8 cellular contexts compared by ENCODE assay signal in genomic region chr2:171598713-171599319, GRCh38.
DNase-seq lines count a peak whose midpoint lies in the region; ATAC-seq, FAIRE-seq and TF ChIP-seq lines count a peak whose summit lies in the region.

No MANE protein-coding gene starts in this region.

- H3K9me3 ChIP-seq in A549 = no peaks in the 10 kb centered on the region
- no peaks in the 10 kb centered on the region for H3K9me3 ChIP-seq in SU-DHL-6 (ENCODE audit: insufficient read depth, low read length)
- H3K9me3 ChIP-seq in breast epithelium = no peaks in the 10 kb centered on the region

- no peaks in the 10 kb centered on the region for H3K79me2 ChIP-seq in SU-DHL-6 (ENCODE audit: insufficient read depth, low read length)

- TF ChIP-seq RAD21 in A549 (conservative IDR thresholded peaks at IDR 0.05 in 1 of 2, IDR thresholded peaks at IDR 0.05 in 1 of 2) = peak; percentile 65 to 76

- DNase-seq in A549 (ENCODE audit: low read depth in 1 of 2, low spot score in 1 of 2) = peak; percentile 74 to 78
- peak; percentile 57 for DNase-seq in NCI-H1105 (lab: John Stamatoyannopoulos, UW)
- DNase-seq in breast epithelium (ENCODE audit: low spot score in 2 of 2) = no peak
- peak; percentile 24 to 32 for DNase-seq in stimulated activated CD4-positive, alpha-beta T cell treated with anti-CD3 and anti-CD28 coated beads, Interleukin-2, amount 100 ng/mL, for 48 hours

- H3K4me3 ChIP-seq in A549 (no peak overlapping the region), SU-DHL-6 (ENCODE audit: insufficient read depth, low read length, poor library complexity, severe bottlenecking) (no peak overlapping the region), breast epithelium (no peak overlapping the region)

- TF ChIP-seq CTCF in A549 (IDR thresholded peaks at IDR 0.05) = peak; percentile 83
- TF ChIP-seq CTCF in GM12874 (IDR thresholded peaks at IDR 0.05; ENCODE audit: insufficient read depth, low read depth, low read length) = peak; percentile 69
- peak; percentile 84 for TF ChIP-seq CTCF in SU-DHL-6 (IDR thresholded peaks at IDR 0.05; ENCODE audit: insufficient read depth, low read length, poor library complexity, severe bottlenecking)
- TF ChIP-seq CTCF in breast epithelium (IDR thresholded peaks at IDR 0.05) = peak; percentile 56 to 71 (median 67)

- H3F3A ChIP-seq in SU-DHL-6 (ENCODE audit: insufficient read depth) = no peaks in the 10 kb centered on the region

- intact Hi-C loops in breast epithelium (cut with DNase I; ENCODE audit: low total_unique reads) = no loop called here

- POLR2A ChIA-PET in A549 (lab: Yijun Ruan, JAX) = no interaction called here

- H3K36me3 ChIP-seq in SU-DHL-6 (ENCODE audit: low read length) (no peaks in the 10 kb centered on the region), breast epithelium (no peaks in the 10 kb centered on the region)

- peak overlapping the region; percentile 59 for H2AFZ ChIP-seq in SU-DHL-6 (ENCODE audit: low read depth, low read length, severe bottlenecking)

- H3K9ac ChIP-seq in SU-DHL-6 (ENCODE audit: low read length) = no peak overlapping the region

- FAIRE-seq in A549 (lab: Jason Lieb, UNC) = no peak
- peak; percentile 70 for FAIRE-seq in islet of Langerhans (lab: Jason Lieb, UNC)

- ATAC-seq in A549 (peak; percentile 93 to 99), HG02610 (IDR thresholded peaks at IDR 0.05; ENCODE audit: unreplicated experiment) (peak; percentile 93)

- CTCF ChIA-PET in A549 (lab: Yijun Ruan, JAX) = interaction anchor here (0.6 to 2.2 kb wide), 17 partner anchors 10 to 1923 kb away, joined by 3 to 26 read pairs (median 5); partner anchors contain the start of gene DYNC1I2

- no peaks in the 10 kb centered on the region for H3K9me2 ChIP-seq in SU-DHL-6 (replicated peaks; ENCODE audit: insufficient read depth, low read length)

- H3K27me3 ChIP-seq in SU-DHL-6 (ENCODE audit: low read length) = no peaks in the 10 kb centered on the region
- no peaks in the 10 kb centered on the region for H3K27me3 ChIP-seq in breast epithelium

- H3K4me2 ChIP-seq in A549 (peak overlapping the region; percentile 50), SU-DHL-6 (ENCODE audit: low read depth, low read length, poor library complexity, severe bottlenecking) (no peak overlapping the region)

- no peak overlapping the region for H3K27ac ChIP-seq in A549
- no peak overlapping the region for H3K27ac ChIP-seq in SU-DHL-6 (ENCODE audit: low read depth, low read length)
- H3K27ac ChIP-seq in breast epithelium = no peak overlapping the region

- 10% methylated on average over 7 of the region's 7 CpGs for WGBS in A549 (ENCODE audit: missing lambda C conversion rate)

- H3K4me1 ChIP-seq in A549 = peaks cover 10% of the 10 kb centered on the region; the same call in 2 of the 3 replicates
- H3K4me1 ChIP-seq in breast epithelium = no peaks in the 10 kb centered on the region

- no peaks in the 10 kb centered on the region for H4K20me1 ChIP-seq in SU-DHL-6 (ENCODE audit: low read depth, low read length)

- no peak for TF ChIP-seq POLR2A in A549 (IDR thresholded peaks at IDR 0.05; ENCODE audit: low read length)
- TF ChIP-seq POLR2A in breast epithelium (IDR thresholded peaks at IDR 0.05) = no peak

- no peak for TF ChIP-seq EP300 in A549 (IDR thresholded peaks at IDR 0.05)

TF ChIP-seq in A549, 52 proteins besides CTCF, POLR2A, EP300 and RAD21:
- TF ChIP-seq KDM5A (IDR thresholded peaks at IDR 0.05) (no peak), RFX5 (IDR thresholded peaks at IDR 0.05) (no peak), HOXB13 (CRISPR knock-in tag; IDR thresholded peaks at IDR 0.05; ENCODE audit: low read depth) (no peak), FOSB (CRISPR knock-in tag; IDR thresholded peaks at IDR 0.05) (no peak), NR3C1 (IDR thresholded peaks at IDR 0.05) (no peak), RNF2 (IDR thresholded peaks at IDR 0.05; ENCODE audit: borderline replicate concordance, low read depth) (no peak), BCL3 (IDR thresholded peaks at IDR 0.05) (no peak), MAFK (IDR thresholded peaks at IDR 0.05; ENCODE audit: partially characterized antibody) (peak; percentile 80), ELK1 (IDR thresholded peaks at IDR 0.05; ENCODE audit: low read depth, low read length) (no peak), SMC3 (IDR thresholded peaks at IDR 0.05) (peak; percentile 55), HEYL (CRISPR knock-in tag; IDR thresholded peaks at IDR 0.05) (no peak), ESRRA (IDR thresholded peaks at IDR 0.05; ENCODE audit: borderline replicate concordance, low read length) (no peak), TP53 (CRISPR knock-in tag; IDR thresholded peaks at IDR 0.05) (no peak), MYC (IDR thresholded peaks at IDR 0.05; ENCODE audit: borderline replicate concordance, low read length) (no peak), SREBF2 (IDR thresholded peaks at IDR 0.05) (no peak), FOSL2 (IDR thresholded peaks at IDR 0.05) (no peak), FOSL2 (CRISPR knock-in tag; IDR thresholded peaks at IDR 0.05) (peak; percentile 70), CHD4 (IDR thresholded peaks at IDR 0.05; ENCODE audit: borderline replicate concordance) (no peak), RARB (CRISPR knock-in tag; IDR thresholded peaks at IDR 0.05) (no peak), POLR2AphosphoS2 (conservative IDR thresholded peaks at IDR 0.05; ENCODE audit: low read length) (no peak), RCOR1 (IDR thresholded peaks at IDR 0.05; ENCODE audit: low read depth, low read length) (no peak), FOXS1 (CRISPR knock-in tag; IDR thresholded peaks at IDR 0.05) (no peak), EHF (CRISPR knock-in tag; IDR thresholded peaks at IDR 0.05) (no peak), JUNB (IDR thresholded peaks at IDR 0.05) (no peak), BHLHE40 (IDR thresholded peaks at IDR 0.05; ENCODE audit: low read depth, low read length) (no peak), PBX3 (IDR thresholded peaks at IDR 0.05) (no peak), CEBPB (IDR thresholded peaks at IDR 0.05) (no peak)

Comparison
In these comparisons a context has a peak if more than half of its experiments do, and no peak if none do; other contexts are left out.
1. DNase-seq: peak in A549 (2 of 2), NCI-H1105 (single experiment) and stimulated activated CD4-positive, alpha-beta T cell treated with anti-CD3 and anti-CD28 coated beads, Interleukin-2, amount 100 ng/mL, for 48 hours (2 of 2); none in breast epithelium (0 of 2).
2. Peak in every context shown above with its lines, with median percentiles within 50 percentile points of each other: CTCF ChIP-seq.